Comparison of ENCODE assay signal across 8 cellular contexts in the genomic region with DNA sequence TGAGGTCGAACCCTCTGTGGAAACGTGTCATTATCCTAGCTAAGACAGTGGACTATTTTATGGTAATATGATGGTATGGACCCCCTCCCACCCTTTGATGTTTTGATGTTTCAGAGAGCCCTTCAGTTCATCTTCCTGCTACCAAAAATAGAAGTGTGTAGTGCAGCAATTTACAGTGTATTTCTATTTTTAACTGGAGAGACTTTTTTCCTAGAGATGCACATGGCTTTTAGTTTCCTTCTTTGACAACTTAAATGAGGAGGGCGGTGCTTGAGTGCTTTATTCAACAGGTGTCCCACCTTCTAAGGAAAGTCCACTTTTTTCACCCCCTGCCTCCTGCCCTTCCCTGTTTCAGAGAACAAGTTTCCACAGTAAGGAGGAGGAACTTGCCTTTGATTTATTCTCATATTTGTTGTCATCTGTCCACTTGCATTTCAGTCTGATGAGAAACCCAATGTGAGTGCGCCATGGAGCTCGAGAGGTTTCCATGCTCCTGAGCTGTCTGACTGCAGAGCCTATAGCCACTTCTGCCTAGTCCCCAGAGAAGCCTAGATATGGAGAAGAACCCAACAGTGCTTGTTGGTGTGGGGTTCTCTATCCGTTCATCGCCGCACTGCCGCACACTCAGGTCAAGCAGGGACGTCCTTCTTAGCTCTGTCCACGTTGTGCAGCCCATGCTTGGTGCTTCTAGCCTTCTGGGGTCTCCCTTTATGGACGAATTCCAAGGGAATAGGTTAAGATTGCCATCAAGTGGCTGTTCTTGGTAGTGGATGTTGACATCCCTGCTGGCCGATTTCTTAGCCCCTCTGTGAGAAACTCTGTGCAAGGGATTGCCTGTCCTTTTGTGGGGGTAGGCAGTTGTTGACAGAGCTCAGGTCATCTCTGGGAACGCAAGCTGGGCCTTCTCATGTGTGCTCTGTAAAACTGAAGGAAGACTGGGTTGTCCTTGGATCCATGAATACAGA.
DNase-seq lines count a peak whose midpoint lies in the region; ATAC-seq, FAIRE-seq and TF ChIP-seq lines count a peak whose summit lies in the region.

No MANE protein-coding gene starts in this region.

- H3K4ac ChIP-seq in mesendoderm (ENCODE audit: low read depth, low read length), result peak overlapping the region; percentile 50

- peaks cover 14% of the 10 kb centered on the region for H3K79me1 ChIP-seq in mesendoderm (ENCODE audit: low read length)

- H3K4me3 ChIP-seq in OCI-LY7 (ENCODE audit: low read depth, low read length, poor library complexity, severe bottlenecking) (no peak overlapping the region), mesendoderm (ENCODE audit: low read length) (no peak overlapping the region)

- no peaks in the 10 kb centered on the region for H3K36me3 ChIP-seq in OCI-LY7 (ENCODE audit: insufficient read depth, low read length)
- H3K36me3 ChIP-seq in mesendoderm (ENCODE audit: control insufficient read depth, insufficient read depth, low read length), result no peaks in the 10 kb centered on the region

- DNase-seq in C1 segment of cervical spinal cord (lab: John Stamatoyannopoulos, UW) (peak in 8 of 14 donors; percentile 17 to 68 (median 37)), GM18507 (ENCODE audit: extremely low spot score, insufficient read length, low read depth) (no peak), OCI-LY7 (ENCODE audit: low spot score) (peak; percentile 69), dermis microvascular lymphatic vessel endothelial cell (ENCODE audit: low read depth in 2 of 2) (peak; percentile 44 to 72), mesendoderm (peak; percentile 86), DMS79 treated with DMSO at 0.1 percent for 48 hours (lab: John Stamatoyannopoulos, UW) (no peak)

- H3K18ac ChIP-seq in mesendoderm (ENCODE audit: low read length), result peak overlapping the region; percentile 20

- peak; percentile 80 for FAIRE-seq in GM18507 (lab: Jason Lieb, UNC)

- no peak overlapping the region for H4K5ac ChIP-seq in mesendoderm (ENCODE audit: low read length)

- peak overlapping the region; percentile 52 for H3K56ac ChIP-seq in mesendoderm (ENCODE audit: low read length)

- H2BK5ac ChIP-seq in mesendoderm (ENCODE audit: low read length), result peak overlapping the region; percentile 47

- no peaks in the 10 kb centered on the region for H3K27me3 ChIP-seq in mesendoderm (ENCODE audit: insufficient read depth, low read length, poor library complexity)

- no peak overlapping the region for H4K8ac ChIP-seq in mesendoderm (ENCODE audit: low read depth, low read length)

- H3K4me2 ChIP-seq in OCI-LY7 (ENCODE audit: low read length), result peak overlapping the region; percentile 19; the same call in 1 of the 2 replicates
- no peak overlapping the region for H3K4me2 ChIP-seq in mesendoderm (ENCODE audit: low read length)

- CTCF ChIA-PET in OCI-LY7 (lab: Charles Lee; ENCODE audit: unreplicated experiment), result interaction anchor here (0.5 kb wide), 1 partner anchor 63 kb away, joined by 4 read pairs; no protein-coding TSS in a partner anchor

- H3K79me2 ChIP-seq in OCI-LY7 (ENCODE audit: insufficient read depth, low read depth, low read length) (no peaks in the 10 kb centered on the region), mesendoderm (ENCODE audit: control insufficient read depth, insufficient read depth, low read length) (peaks cover 87% of the 10 kb centered on the region)

- H2AK5ac ChIP-seq in mesendoderm (ENCODE audit: low read length), result peak overlapping the region; percentile 24

- ATAC-seq in HG03457 (IDR thresholded peaks at IDR 0.05; ENCODE audit: unreplicated experiment) (no peak), HG03565 (IDR thresholded peaks at IDR 0.05; ENCODE audit: unreplicated experiment) (no peak)

- TF ChIP-seq CTCF in OCI-LY7 (conservative IDR thresholded peaks at IDR 0.05; ENCODE audit: low read length), result peak; percentile 86

- H2BK15ac ChIP-seq in mesendoderm (replicated peaks; ENCODE audit: low read depth), result no peak overlapping the region

- intact Hi-C loops in OCI-LY7 (cut with micrococcal nuclease; ENCODE audit: unreplicated experiment), result loop anchor here (1.0 to 2.0 kb wide), 3 partner anchors 63 to 145 kb away; no protein-coding TSS in a partner anchor

- H3K9ac ChIP-seq in mesendoderm (ENCODE audit: low read length), result peak overlapping the region; percentile 33

- no peak overlapping the region for H3K23ac ChIP-seq in mesendoderm (ENCODE audit: low read length)

- POLR2A ChIA-PET in OCI-LY7 (lab: Charles Lee), result interaction anchor here (0.6 to 1.4 kb wide), 2 partner anchors 11 to 893 kb away, joined by 4 to 5 read pairs; no protein-coding TSS in a partner anchor

- H3K4me1 ChIP-seq in OCI-LY7 (ENCODE audit: insufficient read depth, low read length, poor library complexity, severe bottlenecking), result peaks cover 16% of the 10 kb centered on the region
- H3K4me1 ChIP-seq in mesendoderm (ENCODE audit: control insufficient read depth, low read depth, low read length), result peaks cover 11% of the 10 kb centered on the region

- no CpG with 5 or more reads among the region's 14 CpGs for WGBS in mesendoderm (ENCODE audit: extremely low coverage, insufficient coverage, low lambda C conversion rate)

- H4K20me1 ChIP-seq in OCI-LY7 (ENCODE audit: insufficient read depth, low read length), result peaks cover 8% of the 10 kb centered on the region

- H3K27ac ChIP-seq in OCI-LY7 (ENCODE audit: low read depth, low read length, poor library complexity, severe bottlenecking), result no peak overlapping the region
- H3K27ac ChIP-seq in mesendoderm (ENCODE audit: low read depth, low read length), result no peak overlapping the region

- H2AFZ ChIP-seq in OCI-LY7 (ENCODE audit: low read length), result no peak overlapping the region

- no TSS peak for BruUV-seq in OCI-LY7 (replicated peaks; lab: Mats Ljungman, UMichigan)

- H2BK120ac ChIP-seq in mesendoderm (ENCODE audit: low read depth, low read length), result no peak overlapping the region

- H3K9me3 ChIP-seq in OCI-LY7 (ENCODE audit: low read length), result peaks cover 5% of the 10 kb centered on the region; the same call in 1 of the 2 replicates

- no peaks in the 10 kb centered on the region for H3K9me2 ChIP-seq in OCI-LY7 (ENCODE audit: insufficient read depth, low read length)

Comparison
In these comparisons a context has a peak if more than half of its experiments do, and no peak if none do; other contexts are left out.
1. DNase-seq: peak in C1 segment of cervical spinal cord (8 of 14), OCI-LY7 (single experiment), dermis microvascular lymphatic vessel endothelial cell (2 of 2) and mesendoderm (single experiment); none in GM18507 (single experiment) and DMS79 treated with DMSO at 0.1 percent for 48 hours (single experiment).